ENCODE assay signal across 23 cellular contexts in the genomic region with DNA sequence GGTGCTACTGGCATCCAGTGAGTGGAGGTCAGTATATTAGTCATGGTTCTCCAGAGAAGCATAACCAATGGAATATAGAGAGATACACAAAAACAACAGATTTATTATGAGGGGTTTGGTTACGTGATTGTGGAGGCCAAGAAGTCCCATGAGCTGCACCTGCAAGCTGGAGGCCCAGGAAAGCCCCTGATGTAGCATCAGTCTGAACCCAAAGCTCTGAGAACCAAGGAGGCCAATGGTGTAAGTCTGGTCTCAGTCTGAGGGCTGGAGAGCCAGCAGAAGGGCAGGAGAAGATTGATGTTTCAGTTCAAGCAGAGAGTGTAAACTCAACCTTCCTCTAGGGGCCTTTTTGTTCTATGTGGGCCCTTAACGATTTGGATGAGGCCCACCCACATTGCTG.
DNase-seq lines count a peak whose midpoint lies in the region; ATAC-seq and TF ChIP-seq lines count a peak whose summit lies in the region.
"Had no signal": no experiment of that assay in that cellular context is flagged by ENCODE, and none has a peak within 500 bp of the region (broad histone marks: within the 10 kb centered on the region; RNA-seq: fewer than 3 reads in every experiment).

No MANE protein-coding gene starts in this region.

- H3K36me3 Mint-ChIP-seq in type B pancreatic cell, result no peaks in the 10 kb centered on the region

- H3K9me3 ChIP-seq in right atrium auricular region, result no peaks in the 10 kb centered on the region
- H3K9me3 ChIP-seq in RWPE2 (ENCODE audit: severe bottlenecking), result no peaks in the 10 kb centered on the region
- H3K9me3 ChIP-seq in esophagus muscularis mucosa, result no peaks in the 10 kb centered on the region
- H3K9me3 ChIP-seq: BLaER1, tibial artery had no signal

- H3K27ac ChIP-seq in right atrium auricular region (no peak overlapping the region), RWPE2 (ENCODE audit: poor library complexity, severe bottlenecking) (no peak overlapping the region), esophagus muscularis mucosa (replicated peaks in 1 of 4) (no peak overlapping the region)
- H3K27ac ChIP-seq: BLaER1, tibial artery had no signal

- intact Hi-C loops in Right ventricle myocardium superior (cut with DNase I), result no loop called here
- intact Hi-C loops in esophagus muscularis mucosa (cut with DNase I), result no loop called here

- no peaks in the 10 kb centered on the region for H3K9me3 Mint-ChIP-seq in type B pancreatic cell

- no peaks in the 10 kb centered on the region for H3K27me3 Mint-ChIP-seq in type B pancreatic cell
- H3K27me3 Mint-ChIP-seq: activated naive CD8-positive, alpha-beta T cell treated with anti-CD3 and anti-CD28 coated beads, Interleukin-2, amount 10 ng/mL, durations not matched to agents 7 days and 5 days had no signal

- ATAC-seq in Right ventricle myocardium superior (ENCODE audit: poor library complexity) (no peak), RWPE2 (ENCODE audit: low read depth) (no peak), GM21717 (IDR thresholded peaks at IDR 0.05; ENCODE audit: unreplicated experiment) (no peak), GM19452 (IDR thresholded peaks at IDR 0.05; ENCODE audit: unreplicated experiment) (no peak)
- ATAC-seq: HCT116 had no signal

- WGBS in esophagus muscularis mucosa, result 69% methylated on average over 2 of the region's 2 CpGs

- no peaks in the 10 kb centered on the region for H3K36me3 ChIP-seq in right atrium auricular region
- H3K36me3 ChIP-seq in RWPE2 (ENCODE audit: low read depth), result no peaks in the 10 kb centered on the region
- H3K36me3 ChIP-seq in esophagus muscularis mucosa, result no peaks in the 10 kb centered on the region
- H3K36me3 ChIP-seq: BLaER1, tibial artery had no signal

- H3K4me1 ChIP-seq in right atrium auricular region (peaks cover 0 to 18% of the 10 kb centered on the region in 2 donors), RWPE2 (ENCODE audit: insufficient read depth, poor library complexity, severe bottlenecking) (peaks cover 13% of the 10 kb centered on the region), esophagus muscularis mucosa (peaks cover 3 to 14% (median 9%) of the 10 kb centered on the region in 4 donors)

- H3K4me1 Mint-ChIP-seq in type B pancreatic cell (ENCODE audit: unreplicated experiment), result peaks cover 7% of the 10 kb centered on the region

- no peak overlapping the region for H3K27ac Mint-ChIP-seq in type B pancreatic cell
- H3K27ac Mint-ChIP-seq: progenitor cell of endocrine pancreas had no signal

- no peak for TF ChIP-seq CTCF in right atrium auricular region (IDR thresholded peaks at IDR 0.05)
- no peak for TF ChIP-seq CTCF in RWPE2 (IDR thresholded peaks at IDR 0.05; ENCODE audit: poor library complexity, severe bottlenecking)
- no peak for TF ChIP-seq CTCF in esophagus muscularis mucosa (IDR thresholded peaks at IDR 0.05)
- no peak for TF ChIP-seq CTCF in type B pancreatic cell (conservative IDR thresholded peaks at IDR 0.05)

- H3K27me3 ChIP-seq in right atrium auricular region (no peaks in the 10 kb centered on the region), RWPE2 (ENCODE audit: insufficient read depth, poor library complexity, severe bottlenecking) (no peaks in the 10 kb centered on the region), esophagus muscularis mucosa (peaks cover 0 to 41% (median 0%) of the 10 kb centered on the region in 4 donors)
- H3K27me3 ChIP-seq: BLaER1 had no signal

- DNase-seq in right atrium auricular region (ENCODE audit: low spot score) (peak; percentile 32), Right ventricle myocardium superior (no peak), RWPE2 (ENCODE audit: low spot score) (peak; percentile 11), esophagus muscularis mucosa (ENCODE audit: extremely low spot score) (peak; percentile 74), type B pancreatic cell (ENCODE audit: extremely low spot score, unreplicated experiment) (peak; percentile 8), NCI-H774 (lab: John Stamatoyannopoulos, UW) (no peak)
- DNase-seq: activated CD4-positive, alpha-beta T cell treated with anti-CD3 and anti-CD28 coated beads, Interleukin-2, amount 50 U/mL, for 4 hours; activated effector memory CD4-positive, alpha-beta T cell treated with anti-CD3 and anti-CD28 coated beads, Interleukin-2, amount 50 U/mL, for 16 hours; activated naive CD8-positive, alpha-beta T cell treated with anti-CD3 and anti-CD28 coated beads, Interleukin-2, amount 10 ng/mL, durations not matched to agents 7 days and 5 days; Calu3; DMS79 treated with DMSO at 0.1 percent for 48 hours; GF-D8; NCI-H187; NCI-H2171; NCI-H526; SIG-M5 had no signal

- H3K4me3 Mint-ChIP-seq in type B pancreatic cell, result no peak overlapping the region

- no peak for TF ChIP-seq EP300 in esophagus muscularis mucosa (IDR thresholded peaks at IDR 0.05)

- TF ChIP-seq POLR2A in esophagus muscularis mucosa (IDR thresholded peaks at IDR 0.05; ENCODE audit: low read depth), result no peak

- H3K4me3 ChIP-seq in right atrium auricular region (no peak overlapping the region), RWPE2 (ENCODE audit: severe bottlenecking) (no peak overlapping the region), esophagus muscularis mucosa (no peak overlapping the region)
- H3K4me3 ChIP-seq: BLaER1, lung, tibial artery had no signal

Comparison
In these comparisons a context has a peak if more than half of its experiments do, and no peak if none do; other contexts are left out.
1. DNase-seq: peak in right atrium auricular region (single experiment), RWPE2 (single experiment), esophagus muscularis mucosa (single experiment) and type B pancreatic cell (single experiment); none in Right ventricle myocardium superior (single experiment) and NCI-H774 (single experiment).